1 cellular context compared by ENCODE assay signal in genomic region chr14:75278422-75279152, GRCh38.
A peak's percentile ranks its signal among the peaks of the same experiment; 100 is the strongest.
TF ChIP-seq lines count a peak whose summit lies in the region.

TSS of gene FOS (plus strand) at chr14:75278828. CDS start at chr14:75278983, 155 bp downstream.

TF ChIP-seq in HepG2, 621 proteins besides CTCF, POLR2A, EP300 and RAD21 (continued from another document and continues in another):
- TF ChIP-seq PRDM10 (CRISPR knock-in tag; IDR thresholded peaks at IDR 0.05; ENCODE audit: low read depth) (peak; percentile 98), CREB1 (IDR thresholded peaks at IDR 0.05) (peak; percentile 96), CREB1 (CRISPR knock-in tag; IDR thresholded peaks at IDR 0.05) (peak; percentile 93), ZNF160 (CRISPR knock-in tag; IDR thresholded peaks at IDR 0.05) (peak; percentile 91), MEIS1 (CRISPR knock-in tag; IDR thresholded peaks at IDR 0.05; ENCODE audit: borderline replicate concordance) (no peak; the same call in 1 of the 2 replicates), GABPA (IDR thresholded peaks at IDR 0.05; ENCODE audit: low read depth, low read length) (no peak), GABPA (CRISPR knock-in tag; IDR thresholded peaks at IDR 0.05; ENCODE audit: low read depth) (peak; percentile 40; the same call in 1 of the 2 replicates), FOXM1 (CRISPR knock-in tag; IDR thresholded peaks at IDR 0.05) (0 out of 2 replicates have a peak, but pooled peaks have one; percentile 68), ZBTB49 (CRISPR knock-in tag; IDR thresholded peaks at IDR 0.05; ENCODE audit: borderline replicate concordance) (no peak), MYC (CRISPR knock-in tag; IDR thresholded peaks at IDR 0.05; ENCODE audit: borderline replicate concordance) (peak; percentile 50; the same call in 1 of the 2 replicates), ZNF501 (CRISPR knock-in tag; IDR thresholded peaks at IDR 0.05) (peak; percentile 69; the same call in 1 of the 2 replicates), ZNF670 (CRISPR knock-in tag; IDR thresholded peaks at IDR 0.05; ENCODE audit: borderline replicate concordance) (no peak; the same call in 1 of the 2 replicates), AGO1 (IDR thresholded peaks at IDR 0.05; ENCODE audit: low read depth, low read length, poor library complexity, severe bottlenecking) (no peak), ZNF263 (CRISPR knock-in tag; IDR thresholded peaks at IDR 0.05) (peak; percentile 75), CSRNP2 (CRISPR knock-in tag; conservative IDR thresholded peaks at IDR 0.05; ENCODE audit: low read depth) (0 out of 2 replicates have a peak, but pooled peaks have one; percentile 43), BRD4 (CRISPR knock-in tag; IDR thresholded peaks at IDR 0.05) (no peak), MLXIP (CRISPR knock-in tag; IDR thresholded peaks at IDR 0.05; ENCODE audit: borderline replicate concordance) (no peak), ZNF674 (CRISPR knock-in tag; IDR thresholded peaks at IDR 0.05; ENCODE audit: low read depth) (no peak), ZNF552 (CRISPR knock-in tag; IDR thresholded peaks at IDR 0.05; ENCODE audit: borderline replicate concordance) (no peak), ZFX (CRISPR knock-in tag; IDR thresholded peaks at IDR 0.05; ENCODE audit: low read depth) (peak; percentile 23; the same call in 1 of the 2 replicates), ZNF407 (CRISPR knock-in tag; IDR thresholded peaks at IDR 0.05; ENCODE audit: not compliant biosample characterization) (peak; percentile 77), ZFP82 (CRISPR knock-in tag; IDR thresholded peaks at IDR 0.05; ENCODE audit: borderline replicate concordance) (peak; percentile 87; the same call in 1 of the 2 replicates), MYPOP (CRISPR knock-in tag; IDR thresholded peaks at IDR 0.05) (peak; percentile 33; the same call in 1 of the 2 replicates), MXI1 (IDR thresholded peaks at IDR 0.05; ENCODE audit: borderline replicate concordance, low read depth, low read length) (peak; percentile 80; the same call in 2 of the 3 replicates), HNRNPK (IDR thresholded peaks at IDR 0.05; ENCODE audit: low read depth, low read length, poor library complexity, severe bottlenecking) (no peak), ZNF850 (CRISPR knock-in tag; conservative IDR thresholded peaks at IDR 0.05) (peak; percentile 75; the same call in 1 of the 2 replicates), ZXDC (CRISPR knock-in tag; IDR thresholded peaks at IDR 0.05) (peak; percentile 74; the same call in 1 of the 2 replicates), ZNF329 (CRISPR knock-in tag; IDR thresholded peaks at IDR 0.05; ENCODE audit: low read depth) (peak; percentile 62), ZNF605 (CRISPR knock-in tag; IDR thresholded peaks at IDR 0.05) (peak; percentile 86)
- TF ChIP-seq, protein P1, sequence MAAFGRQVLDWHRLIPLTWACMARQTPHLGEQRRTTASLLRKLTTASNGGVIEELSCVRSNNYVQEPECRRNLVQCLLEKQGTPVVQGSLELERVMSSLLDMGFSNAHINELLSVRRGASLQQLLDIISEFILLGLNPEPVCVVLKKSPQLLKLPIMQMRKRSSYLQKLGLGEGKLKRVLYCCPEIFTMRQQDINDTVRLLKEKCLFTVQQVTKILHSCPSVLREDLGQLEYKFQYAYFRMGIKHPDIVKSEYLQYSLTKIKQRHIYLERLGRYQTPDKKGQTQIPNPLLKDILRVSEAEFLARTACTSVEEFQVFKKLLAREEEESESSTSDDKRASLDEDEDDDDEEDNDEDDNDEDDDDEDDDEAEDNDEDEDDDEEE (CRISPR knock-in tag; IDR thresholded peaks at IDR 0.05) = no peak
